12 cellular contexts compared by ENCODE assay signal in genomic region chr6:155312950-155313349, GRCh38. TPM values are rescaled to one million over a fixed set of nuclear protein-coding genes. Genes with fewer than 3 reads are reported as not detected.
A peak's percentile ranks its signal among the peaks of the same experiment; 100 is the strongest.
DNase-seq lines count a peak whose midpoint lies in the region; ATAC-seq, FAIRE-seq and TF ChIP-seq lines count a peak whose summit lies in the region.
"Not testable (repeated sequence)": the region's sequence is repeated elsewhere in the genome, so short reads cannot be mapped to it uniquely, and the experiment has no call there.
"Had no signal": no experiment of that assay in that cellular context is flagged by ENCODE, and none has a peak within 500 bp of the region (broad histone marks: within the 10 kb centered on the region; RNA-seq: fewer than 3 reads in every experiment).

No MANE protein-coding gene starts in this region.

- H3K4me1 ChIP-seq in A549 (peaks cover 25% of the 10 kb centered on the region; the same call in 2 of the 3 replicates), GM23248 (ENCODE audit: insufficient read depth) (peaks cover 18% of the 10 kb centered on the region), keratinocyte (ENCODE audit: control insufficient read depth, extremely low read depth, insufficient read depth, low read length) (peaks cover 33% of the 10 kb centered on the region)
- not testable (repeated sequence) for H3K4me1 ChIP-seq in endodermal cell (ENCODE audit: control insufficient read depth, insufficient read depth, low read length)

- not testable (repeated sequence) for TF ChIP-seq POLR2A in A549 (IDR thresholded peaks at IDR 0.05; ENCODE audit: low read length); NB4 (IDR thresholded peaks at IDR 0.05; ENCODE audit: extremely low read depth, insufficient read length)

- H3K4me2 ChIP-seq in A549, result peak overlapping the region; percentile 86
- H3K4me2 ChIP-seq in GM23248 (ENCODE audit: unreplicated experiment), result peak overlapping the region; percentile 93
- H3K4me2 ChIP-seq in keratinocyte (ENCODE audit: control insufficient read depth, extremely low read depth, insufficient read depth, low read depth, low read length), result peak overlapping the region; percentile 89

- not testable (repeated sequence) for H3K9me1 ChIP-seq in keratinocyte (ENCODE audit: control insufficient read depth, extremely low read depth, insufficient read depth, low read length)

- TF ChIP-seq CTCF in A549 (IDR thresholded peaks at IDR 0.05); NB4 (IDR thresholded peaks at IDR 0.05; ENCODE audit: low read depth, low read length); activated B cell treated with CpG ODN at 0.5 μM for 24 hours (IDR thresholded peaks at IDR 0.05); endodermal cell (conservative IDR thresholded peaks at IDR 0.05); keratinocyte (optimal IDR thresholded peaks at IDR 0.05 in 1 of 3, IDR thresholded peaks at IDR 0.05 in 1 of 3, conservative IDR thresholded peaks at IDR 0.05 in 1 of 3; ENCODE audit: extremely low read depth in 1 of 3, insufficient read depth in 2 of 3, low read length in 3 of 3); osteocyte (IDR thresholded peaks at IDR 0.05): not testable (repeated sequence)

- FAIRE-seq in A549 (lab: Jason Lieb, UNC); keratinocyte (lab: Jason Lieb, UNC): not testable (repeated sequence)

- WGBS in A549 (ENCODE audit: missing lambda C conversion rate), result 89% methylated on average over 7 of the region's 7 CpGs
- WGBS in GM23248 (ENCODE audit: low coverage in 1 of 2, low lambda C conversion rate in 2 of 2, missing lambda C conversion rate in 2 of 2), 2 experiments, result 92 to 93% methylated on average over 7 of the region's 7 CpGs
- 91 to 98% methylated on average over 4 to 7 of the region's 7 CpGs for WGBS in endodermal cell (ENCODE audit: insufficient coverage in 1 of 2, insufficient read length in 1 of 2), 2 experiments

- TF ChIP-seq EP300 in A549 (IDR thresholded peaks at IDR 0.05), result not testable (repeated sequence)

- not testable (repeated sequence) for H3K27me3 ChIP-seq in GM23248 (replicated peaks; ENCODE audit: insufficient read depth); endodermal cell (ENCODE audit: control insufficient read depth, insufficient read depth, low read length, poor library complexity, severe bottlenecking); keratinocyte (ENCODE audit: control insufficient read depth, extremely low read depth, insufficient read depth, low read length)

- not testable (repeated sequence) for H3K79me2 ChIP-seq in GM23248 (ENCODE audit: insufficient read depth)
- H3K79me2 ChIP-seq in keratinocyte (ENCODE audit: control insufficient read depth, insufficient read depth, low read length), result peaks cover 43% of the 10 kb centered on the region

- POLR2A ChIA-PET in A549 (lab: Yijun Ruan, JAX) (interaction anchor here (0.7 kb wide), 1 partner anchor 13 kb away, joined by 5 read pairs; no protein-coding TSS in a partner anchor), activated B cell treated with CpG ODN at 0.5 μM for 24 hours (lab: Charles Lee) (interaction anchor here (0.7 kb wide), 1 partner anchor 1241 kb away, joined by 4 read pairs; no protein-coding TSS in a partner anchor)

- not testable (repeated sequence) for H4K20me1 ChIP-seq in GM23248 (ENCODE audit: insufficient read depth); keratinocyte (ENCODE audit: control insufficient read depth, extremely low read depth, insufficient read depth, low read length)

- H3K4me1 Mint-ChIP-seq in activated B cell treated with CpG ODN at 0.5 μM for 24 hours, result peaks cover 32% of the 10 kb centered on the region
- peaks cover 43% of the 10 kb centered on the region for H3K4me1 Mint-ChIP-seq in activated naive CD8-positive, alpha-beta T cell (ENCODE audit: low read depth)
- H3K4me1 Mint-ChIP-seq in endodermal cell, result peaks cover 25% of the 10 kb centered on the region
- peaks cover 14% of the 10 kb centered on the region for H3K4me1 Mint-ChIP-seq in osteocyte (ENCODE audit: unreplicated experiment)

- CTCF ChIA-PET in A549 (lab: Yijun Ruan, JAX); activated B cell treated with CpG ODN at 0.5 μM for 24 hours (lab: Charles Lee): not testable (repeated sequence)

- H3K9me3 ChIP-seq in A549; GM23248 (ENCODE audit: low read depth); endodermal cell (ENCODE audit: control insufficient read depth, low read length); keratinocyte (ENCODE audit: control insufficient read depth, low read depth, low read length): not testable (repeated sequence)

- H3K27me3 Mint-ChIP-seq in activated B cell treated with CpG ODN at 0.5 μM for 24 hours; activated naive CD8-positive, alpha-beta T cell; endodermal cell (ENCODE audit: insufficient read depth); osteocyte (ENCODE audit: unreplicated experiment): not testable (repeated sequence)

- not testable (repeated sequence) for DNase-seq in A549 (ENCODE audit: low read depth in 1 of 2, low spot score in 1 of 2); GM23248; NB4 (ENCODE audit: low read depth); activated B cell treated with CpG ODN at 0.5 μM for 24 hours; endodermal cell; keratinocyte (ENCODE audit: low read depth, low spot score); osteocyte (ENCODE audit: extremely low spot score, unreplicated experiment)

- dilution Hi-C loops in keratinocyte (cut with MboI; ENCODE audit: extremely low pct_ligation_motif_present, low sequenced_read_pairs), result not testable (repeated sequence)

- H3K9ac ChIP-seq in GM23248 (peak overlapping the region; percentile 79; the same call in 1 of the 2 replicates), endodermal cell (ENCODE audit: extremely low read depth, low read length, poor library complexity, severe bottlenecking) (peak overlapping the region; percentile 73), keratinocyte (ENCODE audit: control insufficient read depth, extremely low read depth, insufficient read depth, low read length) (peak overlapping the region; percentile 91)

- not testable (repeated sequence) for H3K9me2 ChIP-seq in GM23248 (ENCODE audit: insufficient read depth)

- H3K36me3 Mint-ChIP-seq in activated B cell treated with CpG ODN at 0.5 μM for 24 hours (ENCODE audit: low read depth), result peaks cover 49% of the 10 kb centered on the region
- H3K36me3 Mint-ChIP-seq in activated naive CD8-positive, alpha-beta T cell; osteocyte (ENCODE audit: unreplicated experiment): not testable (repeated sequence)
- peaks cover 34% of the 10 kb centered on the region for H3K36me3 Mint-ChIP-seq in endodermal cell (ENCODE audit: low read depth)

- peak overlapping the region; percentile 97 for H3K4me3 Mint-ChIP-seq in activated B cell treated with CpG ODN at 0.5 μM for 24 hours
- H3K4me3 Mint-ChIP-seq in activated naive CD8-positive, alpha-beta T cell, result peak overlapping the region; percentile 96
- peak overlapping the region; percentile 97 for H3K4me3 Mint-ChIP-seq in endodermal cell
- peak overlapping the region; percentile 92 for H3K4me3 Mint-ChIP-seq in osteocyte (ENCODE audit: unreplicated experiment)

- peak overlapping the region; percentile 93 for H3K27ac Mint-ChIP-seq in activated B cell treated with CpG ODN at 0.5 μM for 24 hours
- H3K27ac Mint-ChIP-seq in activated naive CD8-positive, alpha-beta T cell, result peak overlapping the region; percentile 94
- not testable (repeated sequence) for H3K27ac Mint-ChIP-seq in endodermal cell; osteocyte (ENCODE audit: unreplicated experiment)

- H3F3A ChIP-seq in GM23248 (ENCODE audit: insufficient read depth), result peaks cover 18% of the 10 kb centered on the region; the same call in 1 of the 2 replicates

- H3K4me3 ChIP-seq in A549, result peak overlapping the region; percentile 81; the same call in 2 of the 3 replicates
- peak overlapping the region; percentile 78 for H3K4me3 ChIP-seq in GM23248
- peak overlapping the region; percentile 94 for H3K4me3 ChIP-seq in NB4 (ENCODE audit: low read depth, low read length)
- peak overlapping the region; percentile 96 for H3K4me3 ChIP-seq in endodermal cell (ENCODE audit: low read length)
- H3K4me3 ChIP-seq in keratinocyte (ENCODE audit: control insufficient read depth in 2 of 3, extremely low read depth in 1 of 3, insufficient read depth in 2 of 3, low read depth in 1 of 3, low read length in 3 of 3), result peak overlapping the region in 2 of 3 experiments; percentile 79 to 86

- H2AFZ ChIP-seq in GM23248, result peak overlapping the region; percentile 90; the same call in 1 of the 2 replicates
- not testable (repeated sequence) for H2AFZ ChIP-seq in keratinocyte (ENCODE audit: control insufficient read depth, low read length)

- intact Hi-C loops in activated B cell treated with CpG ODN at 0.5 μM for 24 hours (cut with micrococcal nuclease), result loop anchor here (5.0 to 10.0 kb wide), 3 partner anchors 388 to 636 kb away; no protein-coding TSS in a partner anchor

- H3K36me3 ChIP-seq in GM23248 (ENCODE audit: low read depth), result not testable (repeated sequence)
- H3K36me3 ChIP-seq in endodermal cell (ENCODE audit: control insufficient read depth, insufficient read depth, low read length) (peaks cover 38% of the 10 kb centered on the region), keratinocyte (ENCODE audit: control insufficient read depth in 2 of 2, extremely low read depth in 1 of 2, insufficient read depth in 2 of 2, low read length in 2 of 2) (peaks cover 6 to 15% of the 10 kb centered on the region in 2 experiments)

- ATAC-seq in A549; activated B cell treated with CpG ODN at 0.5 μM for 24 hours (ENCODE audit: low read depth): not testable (repeated sequence)

- TF ChIP-seq RAD21 in A549 (conservative IDR thresholded peaks at IDR 0.05 in 1 of 2, IDR thresholded peaks at IDR 0.05 in 1 of 2), result not testable (repeated sequence)

- in situ Hi-C loops in GM23248 (cut with MboI), result not testable (repeated sequence)

- H3K27ac ChIP-seq in A549; GM23248; endodermal cell (ENCODE audit: low read depth, low read length): not testable (repeated sequence)
- peak overlapping the region; percentile 89 for H3K27ac ChIP-seq in keratinocyte (ENCODE audit: control insufficient read depth, insufficient read depth, low read length)

- H3K9me3 Mint-ChIP-seq in activated B cell treated with CpG ODN at 0.5 μM for 24 hours; activated naive CD8-positive, alpha-beta T cell (ENCODE audit: low read depth); endodermal cell; osteocyte (ENCODE audit: unreplicated experiment): not testable (repeated sequence)

RNA-seq across cellular contexts. Expression of gene TFB1M, which starts 1.3 kb away (rescaled TPM):
- polyA plus RNA-seq in A549 (2011; rRNA removed) (16.8 and 19.5 TPM in 2 replicates), A549 (2017; fragmentation: RNase III; extraction: RNeasy Plus Mini Kit Qiagen cat#74134 plus additional on column Dnase treatment) (9.2 to 9.8 TPM (median 9.8 TPM) in 3 replicates), GM23248 (2016; fragmentation: Nextera tagmentation; extraction: Ambion mirVana) (13.4 and 14.0 TPM in 2 replicates), keratinocyte (20.1 to 38.6 TPM (median 32.8 TPM) in 3 replicates)
- polyA plus RNA-seq in A549 (2012; cell fraction: cytosol; rRNA removed), result 8.1 and 8.2 TPM in 2 replicates
- polyA plus RNA-seq in A549 (2012; cell fraction: nucleus; rRNA removed), result 8.2 and 13.7 TPM in 2 replicates
- polyA minus RNA-seq in A549 (2011; rRNA and poly(A)+ RNA removed), result 12.8 and 18.6 TPM in 2 replicates
- 9.0 and 14.0 TPM in 2 replicates for total RNA-seq in GM23248 (2014; rRNA removed; shearing (Covaris generic))
- total RNA-seq in activated B cell treated with CpG ODN at 0.5 μM for 24 hours (35.2 and 41.5 TPM in 2 replicates), endodermal cell (10 to 100 TPM; 38.8 to 43.0 TPM), osteocyte (14.1 and 19.1 TPM in 2 replicates)
- polyA plus RNA-seq in endodermal cell (2013, experiment 1 of 2), result 19.8 TPM
- polyA plus RNA-seq in endodermal cell (2013, experiment 2 of 2), result 17.0 TPM
- 17.1 TPM for polyA plus RNA-seq in keratinocyte (2011; ENCODE audit: low read depth)
- 18.6 and 23.6 TPM in 2 replicates for polyA plus RNA-seq in keratinocyte (2011; cell fraction: cytosol; rRNA removed)
- 36.0 and 41.7 TPM in 2 replicates for polyA plus RNA-seq in keratinocyte (2011; cell fraction: nucleus; rRNA removed)
- polyA plus RNA-seq in keratinocyte (2012; ENCODE audit: low replicate concordance), result 11.7 and 24.3 TPM in 2 replicates
- 7.5 to 36.4 TPM (median 11.8 TPM) in 3 replicates for polyA minus RNA-seq in keratinocyte
- polyA minus RNA-seq in keratinocyte (2011; cell fraction: cytosol; rRNA and poly(A)+ RNA removed), result 16.3 TPM
- 28.6 and 44.6 TPM in 2 replicates for polyA minus RNA-seq in keratinocyte (2011; cell fraction: nucleus; rRNA and poly(A)+ RNA removed)

RNA-seq across cellular contexts. Expression of gene CLDN20, which starts 49.1 kb away (rescaled TPM):
- not detected in 2 replicates for polyA plus RNA-seq in A549 (2011; rRNA removed)
- polyA plus RNA-seq in A549 (2012; cell fraction: cytosol; rRNA removed), result not detected in 2 replicates
- polyA plus RNA-seq in A549 (2012; cell fraction: nucleus; rRNA removed), result 0.04 TPM in 1 of 2 replicates, not detected in the other
- polyA plus RNA-seq in A549 (2017; fragmentation: RNase III; extraction: RNeasy Plus Mini Kit Qiagen cat#74134 plus additional on column Dnase treatment), result not detected in 3 replicates
- not detected in 2 replicates for polyA minus RNA-seq in A549 (2011; rRNA and poly(A)+ RNA removed)
- total RNA-seq in GM23248 (2014; rRNA removed; shearing (Covaris generic)), result not detected in 2 replicates
- not detected in 2 replicates for polyA plus RNA-seq in GM23248 (2016; fragmentation: Nextera tagmentation; extraction: Ambion mirVana)
- not detected in 2 replicates for total RNA-seq in activated B cell treated with CpG ODN at 0.5 μM for 24 hours
- not detected for total RNA-seq in endodermal cell
- not detected for polyA plus RNA-seq in endodermal cell (2013, experiment 1 of 2)
- polyA plus RNA-seq in endodermal cell (2013, experiment 2 of 2), result not detected
- polyA plus RNA-seq in keratinocyte, result 0.09 to 0.39 TPM in 2 of 3 replicates, not detected in the other
- not detected for polyA plus RNA-seq in keratinocyte (2011; ENCODE audit: low read depth)
- polyA plus RNA-seq in keratinocyte (2011; cell fraction: cytosol; rRNA removed), result 0.06 TPM in 1 of 2 replicates, not detected in the other
- polyA plus RNA-seq in keratinocyte (2011; cell fraction: nucleus; rRNA removed), result 0.28 TPM in 1 of 2 replicates, not detected in the other
- polyA plus RNA-seq in keratinocyte (2012; ENCODE audit: low replicate concordance), result 0.45 and 0.57 TPM in 2 replicates
- polyA minus RNA-seq in keratinocyte, result not detected in 3 replicates
- polyA minus RNA-seq in keratinocyte (2011; cell fraction: cytosol; rRNA and poly(A)+ RNA removed), result not detected
- polyA minus RNA-seq in keratinocyte (2011; cell fraction: nucleus; rRNA and poly(A)+ RNA removed), result not detected in 2 replicates
- total RNA-seq in osteocyte, result not detected in 2 replicates
- total RNA-seq: heart left ventricle, NCI-H460, transverse colon had no signal
- polyA plus RNA-seq: esophagus had no signal
